ENCODE assay signal across 8 cellular contexts in genomic region chr9:93095205-93096130, GRCh38. TPM values are rescaled to one million over a fixed set of nuclear protein-coding genes. Genes with fewer than 3 reads are reported as not detected.
DNase-seq lines count a peak whose midpoint lies in the region; ATAC-seq, FAIRE-seq and TF ChIP-seq lines count a peak whose summit lies in the region.

No MANE protein-coding gene starts in this region.

- peaks cover 14% of the 10 kb centered on the region for H3K9me3 Mint-ChIP-seq in activated naive CD8-positive, alpha-beta T cell treated with anti-CD3 and anti-CD28 coated beads, Interleukin-2, amount 50 U/mL, for 24 hours

- H3F3A ChIP-seq in SU-DHL-6 (ENCODE audit: insufficient read depth): peaks cover 18% of the 10 kb centered on the region

- intact Hi-C loops in cardiac septum (cut with DNase I): loop anchor here (5.0 to 10.0 kb wide), 2 partner anchors 37 to 479 kb away; partner anchors contain the start of genes NINJ1 and PHF2
- intact Hi-C loops in tibial artery (cut with DNase I; ENCODE audit: low total_unique reads): loop anchor here (1.0 to 10.0 kb wide), 3 partner anchors 38 to 981 kb away; partner anchors contain the start of genes SPTLC1 and SUSD3

- H3K36me3 ChIP-seq in SU-DHL-6 (ENCODE audit: low read length): no peaks in the 10 kb centered on the region
- no peaks in the 10 kb centered on the region for H3K36me3 ChIP-seq in parathyroid adenoma (ENCODE audit: control insufficient read depth, insufficient read depth, low read length)
- no peaks in the 10 kb centered on the region for H3K36me3 ChIP-seq in tibial artery

- H3K4me2 ChIP-seq in SU-DHL-6 (ENCODE audit: low read depth, low read length, poor library complexity, severe bottlenecking): peak overlapping the region; percentile 62
- H3K4me2 ChIP-seq in parathyroid adenoma (ENCODE audit: low read length): peak overlapping the region; percentile 76

- TF ChIP-seq POLR2A in GM12891 (IDR thresholded peaks at IDR 0.05; ENCODE audit: low read depth, low read length): 0 out of 2 replicates have a peak, but pooled peaks have one; percentile 9

- FAIRE-seq in GM12891 (lab: Jason Lieb, UNC): peak; percentile 94

- H2AFZ ChIP-seq in SU-DHL-6 (ENCODE audit: low read depth, low read length, severe bottlenecking) (peak overlapping the region; percentile 30), parathyroid adenoma (peak overlapping the region; percentile 74)

- peak; percentile 82 for ATAC-seq in HG02798 (IDR thresholded peaks at IDR 0.05; ENCODE audit: poor library complexity, unreplicated experiment)
- ATAC-seq in activated naive CD8-positive, alpha-beta T cell treated with anti-CD3 and anti-CD28 coated beads, Interleukin-2, amount 50 U/mL, for 24 hours: peak; percentile 77

- H3K27me3 ChIP-seq in SU-DHL-6 (ENCODE audit: low read length): no peaks in the 10 kb centered on the region
- no peaks in the 10 kb centered on the region for H3K27me3 ChIP-seq in parathyroid adenoma (ENCODE audit: control insufficient read depth, insufficient read depth, low read length)
- H3K27me3 ChIP-seq in tibial artery: no peaks in the 10 kb centered on the region

- H3K4me3 ChIP-seq in SU-DHL-6 (ENCODE audit: insufficient read depth, low read length, poor library complexity, severe bottlenecking) (peak overlapping the region; percentile 90), parathyroid adenoma (ENCODE audit: low read depth, low read length) (peak overlapping the region; percentile 81), tibial artery (peak overlapping the region; percentile 89 to 93)

- no peak for TF ChIP-seq CTCF in SU-DHL-6 (IDR thresholded peaks at IDR 0.05; ENCODE audit: insufficient read depth, low read length, poor library complexity, severe bottlenecking)
- TF ChIP-seq CTCF in parathyroid adenoma (IDR thresholded peaks at IDR 0.05): no peak
- TF ChIP-seq CTCF in tibial artery (IDR thresholded peaks at IDR 0.05): no peak

- H3K4me3 Mint-ChIP-seq in activated naive CD8-positive, alpha-beta T cell treated with anti-CD3 and anti-CD28 coated beads, Interleukin-2, amount 50 U/mL, for 24 hours: peak overlapping the region; percentile 82

- no peaks in the 10 kb centered on the region for H3K9me2 ChIP-seq in SU-DHL-6 (replicated peaks; ENCODE audit: insufficient read depth, low read length)

- peak overlapping the region; percentile 97 for H3K27ac Mint-ChIP-seq in activated naive CD8-positive, alpha-beta T cell treated with anti-CD3 and anti-CD28 coated beads, Interleukin-2, amount 50 U/mL, for 24 hours

- H3K79me2 ChIP-seq in SU-DHL-6 (ENCODE audit: insufficient read depth, low read length) (no peaks in the 10 kb centered on the region), parathyroid adenoma (peaks cover 5% of the 10 kb centered on the region)

- no peaks in the 10 kb centered on the region for H3K27me3 Mint-ChIP-seq in activated naive CD8-positive, alpha-beta T cell treated with anti-CD3 and anti-CD28 coated beads, Interleukin-2, amount 50 U/mL, for 24 hours

- H3K36me3 Mint-ChIP-seq in activated naive CD8-positive, alpha-beta T cell treated with anti-CD3 and anti-CD28 coated beads, Interleukin-2, amount 50 U/mL, for 24 hours (ENCODE audit: low read depth): peaks cover 6% of the 10 kb centered on the region

- H3K4me1 ChIP-seq in parathyroid adenoma (peaks cover 9% of the 10 kb centered on the region), tibial artery (peaks cover 7 to 53% (median 45%) of the 10 kb centered on the region in 4 donors)

- H3K4me1 Mint-ChIP-seq in activated naive CD8-positive, alpha-beta T cell treated with anti-CD3 and anti-CD28 coated beads, Interleukin-2, amount 50 U/mL, for 24 hours: peaks cover 73% of the 10 kb centered on the region

- no peaks in the 10 kb centered on the region for H3K9me3 ChIP-seq in SU-DHL-6 (ENCODE audit: insufficient read depth, low read length)
- H3K9me3 ChIP-seq in parathyroid adenoma (ENCODE audit: control insufficient read depth, low read length): no peaks in the 10 kb centered on the region
- H3K9me3 ChIP-seq in tibial artery: peaks cover 8 to 14% (median 13%) of the 10 kb centered on the region in 3 donors

- H3K9ac ChIP-seq in SU-DHL-6 (ENCODE audit: low read length): peak overlapping the region; percentile 77
- no peak overlapping the region for H3K9ac ChIP-seq in parathyroid adenoma

- peak overlapping the region; percentile 69 for H3K27ac ChIP-seq in SU-DHL-6 (ENCODE audit: low read depth, low read length)
- H3K27ac ChIP-seq in parathyroid adenoma: peak overlapping the region; percentile 84
- peak overlapping the region; percentile 96 to 97 for H3K27ac ChIP-seq in tibial artery

- H4K20me1 ChIP-seq in SU-DHL-6 (ENCODE audit: low read depth, low read length): no peaks in the 10 kb centered on the region

- DNase-seq in GM12891 (ENCODE audit: insufficient read length, low spot score) (peak; percentile 96), NCI-H1417 treated with DMSO at 0.1 percent for 48 hours (lab: John Stamatoyannopoulos, UW) (peak; percentile 98), cardiac septum (ENCODE audit: low spot score) (peak; percentile 100), tibial artery (peak; percentile 98 to 100)
- DNase-seq in activated naive CD8-positive, alpha-beta T cell treated with anti-CD3 and anti-CD28 coated beads, Interleukin-2, amount 50 U/mL, for 24 hours: peak; percentile 100

TF ChIP-seq in GM12891, 5 proteins besides CTCF, POLR2A, EP300 and RAD21:
- TF ChIP-seq SPI1 (IDR thresholded peaks at IDR 0.05; ENCODE audit: low read depth, low read length) (no peak), POLR2AphosphoS5 (IDR thresholded peaks at IDR 0.05; ENCODE audit: low read depth, low read length) (no peak), PAX5 (IDR thresholded peaks at IDR 0.05; ENCODE audit: insufficient read depth, low read length, severe bottlenecking) (no peak), TAF1 (IDR thresholded peaks at IDR 0.05; ENCODE audit: low read depth, low read length) (no peak), POU2F2 (IDR thresholded peaks at IDR 0.05; ENCODE audit: low read depth, low read length) (no peak)

RNA-seq across cellular contexts. Expression of gene CARD19, which starts 0.5 kb away (rescaled TPM):
- polyA plus RNA-seq in GM12891 (2012; ENCODE audit: low read depth, missing spikeins): 10.7 TPM
- 45.1 TPM for total RNA-seq in cardiac septum

RNA-seq across cellular contexts. Expression of gene SUSD3, which starts 37.0 kb away (rescaled TPM):
- polyA plus RNA-seq in GM12891 (2012; ENCODE audit: low read depth, missing spikeins): 15.6 TPM
- 1.1 TPM for total RNA-seq in cardiac septum

RNA-seq across cellular contexts. Expression of gene NINJ1, which starts 38.6 kb away (rescaled TPM):
- polyA plus RNA-seq in GM12891 (2012; ENCODE audit: low read depth, missing spikeins): 26.6 TPM
- 46.4 TPM for total RNA-seq in cardiac septum

Comparison
In these comparisons a context has a peak if more than half of its experiments do, and no peak if none do; other contexts are left out.
1. Peak in every context shown above with its lines: DNase-seq, ATAC-seq, H3K4me3 ChIP-seq and H3K27ac ChIP-seq.